8 cellular contexts compared by ENCODE assay signal in genomic region chr5:6714221-6715041, GRCh38. TPM values are rescaled to one million over a fixed set of nuclear protein-coding genes. Genes with fewer than 3 reads are reported as not detected.
DNase-seq lines count a peak whose midpoint lies in the region; ATAC-seq and TF ChIP-seq lines count a peak whose summit lies in the region.

No MANE protein-coding gene starts in this region.

- no peak for TF ChIP-seq CTCF in AG04449 (IDR thresholded peaks at IDR 0.05; ENCODE audit: insufficient read depth, low read length, missing control alignments)
- TF ChIP-seq CTCF in WTC11 (IDR thresholded peaks at IDR 0.05), result no peak
- no peak for TF ChIP-seq CTCF in endothelial cell (IDR thresholded peaks at IDR 0.05; ENCODE audit: unreplicated experiment)
- TF ChIP-seq CTCF in nephron (IDR thresholded peaks at IDR 0.05; ENCODE audit: unreplicated experiment in 3 of 3), result no peak

- H3K4me1 Mint-ChIP-seq in WTC11, result peaks cover 51% of the 10 kb centered on the region
- peaks cover 20% of the 10 kb centered on the region for H3K4me1 Mint-ChIP-seq in endothelial cell (ENCODE audit: unreplicated experiment)
- H3K4me1 Mint-ChIP-seq in nephron, result peaks cover 53% of the 10 kb centered on the region

- peaks cover 2% of the 10 kb centered on the region; the same call in 1 of the 2 replicates for H3K36me3 ChIP-seq in H7 (replicated peaks; ENCODE audit: control insufficient read depth, insufficient read depth, low read length)

- DNase-seq in AG04449 (ENCODE audit: low read depth, low spot score), result no peak
- peak; percentile 77 for DNase-seq in H7
- DNase-seq in WTC11 (ENCODE audit: low spot score), result no peak
- DNase-seq in endothelial cell (ENCODE audit: low spot score), result peak; percentile 28
- no peak for DNase-seq in hippocampal formation (lab: John Stamatoyannopoulos, UW)
- no peak for DNase-seq in NCI-H1436 treated with DMSO at 0.1 percent for 48 hours (lab: John Stamatoyannopoulos, UW)

- ATAC-seq in WTC11 (no peak), HG02798 (IDR thresholded peaks at IDR 0.05; ENCODE audit: poor library complexity, unreplicated experiment) (no peak)

- H3K4me3 ChIP-seq in AG04449 (ENCODE audit: low read depth, low read length) (peak overlapping the region; percentile 64), H7 (ENCODE audit: insufficient read depth, low read depth, low read length) (peak overlapping the region; percentile 59)

- no peaks in the 10 kb centered on the region for H3K27me3 ChIP-seq in H7 (ENCODE audit: control insufficient read depth, insufficient read depth, low read length)

- CTCF ChIA-PET in AG04449 (lab: Yijun Ruan, JAX), result no interaction called here
- CTCF ChIA-PET in WTC11 (lab: Charles Lee), result no interaction called here

- H3K4me3 Mint-ChIP-seq in WTC11 (peak overlapping the region; percentile 82), endothelial cell (ENCODE audit: unreplicated experiment) (peak overlapping the region; percentile 92), nephron (peak overlapping the region; percentile 75 to 93 (median 87))

- H3K36me3 Mint-ChIP-seq in WTC11 (peaks cover 5% of the 10 kb centered on the region; the same call in 1 of the 2 replicates), endothelial cell (ENCODE audit: low read depth, unreplicated experiment) (no peaks in the 10 kb centered on the region), nephron (ENCODE audit: low read depth) (peaks cover 3% of the 10 kb centered on the region)

- H3K27me3 Mint-ChIP-seq in WTC11 (ENCODE audit: low read depth) (peaks cover 16% of the 10 kb centered on the region), endothelial cell (ENCODE audit: unreplicated experiment) (peaks cover 21% of the 10 kb centered on the region), nephron (ENCODE audit: low read depth) (no peaks in the 10 kb centered on the region)

- POLR2A ChIA-PET in AG04449 (lab: Yijun Ruan, JAX), result no interaction called here
- POLR2A ChIA-PET in WTC11 (lab: Charles Lee), result no interaction called here

- H3K9me3 Mint-ChIP-seq in WTC11, result no peaks in the 10 kb centered on the region
- H3K9me3 Mint-ChIP-seq in endothelial cell (ENCODE audit: unreplicated experiment), result no peaks in the 10 kb centered on the region
- H3K9me3 Mint-ChIP-seq in nephron, result no peaks in the 10 kb centered on the region

- no peak overlapping the region for H3K27ac Mint-ChIP-seq in WTC11
- H3K27ac Mint-ChIP-seq in endothelial cell (ENCODE audit: unreplicated experiment), result no peak overlapping the region
- peak overlapping the region; percentile 61 to 78 (median 70) for H3K27ac Mint-ChIP-seq in nephron

TF ChIP-seq in WTC11, 78 proteins besides CTCF, POLR2A, EP300 and RAD21:
- TF ChIP-seq, protein P1, sequence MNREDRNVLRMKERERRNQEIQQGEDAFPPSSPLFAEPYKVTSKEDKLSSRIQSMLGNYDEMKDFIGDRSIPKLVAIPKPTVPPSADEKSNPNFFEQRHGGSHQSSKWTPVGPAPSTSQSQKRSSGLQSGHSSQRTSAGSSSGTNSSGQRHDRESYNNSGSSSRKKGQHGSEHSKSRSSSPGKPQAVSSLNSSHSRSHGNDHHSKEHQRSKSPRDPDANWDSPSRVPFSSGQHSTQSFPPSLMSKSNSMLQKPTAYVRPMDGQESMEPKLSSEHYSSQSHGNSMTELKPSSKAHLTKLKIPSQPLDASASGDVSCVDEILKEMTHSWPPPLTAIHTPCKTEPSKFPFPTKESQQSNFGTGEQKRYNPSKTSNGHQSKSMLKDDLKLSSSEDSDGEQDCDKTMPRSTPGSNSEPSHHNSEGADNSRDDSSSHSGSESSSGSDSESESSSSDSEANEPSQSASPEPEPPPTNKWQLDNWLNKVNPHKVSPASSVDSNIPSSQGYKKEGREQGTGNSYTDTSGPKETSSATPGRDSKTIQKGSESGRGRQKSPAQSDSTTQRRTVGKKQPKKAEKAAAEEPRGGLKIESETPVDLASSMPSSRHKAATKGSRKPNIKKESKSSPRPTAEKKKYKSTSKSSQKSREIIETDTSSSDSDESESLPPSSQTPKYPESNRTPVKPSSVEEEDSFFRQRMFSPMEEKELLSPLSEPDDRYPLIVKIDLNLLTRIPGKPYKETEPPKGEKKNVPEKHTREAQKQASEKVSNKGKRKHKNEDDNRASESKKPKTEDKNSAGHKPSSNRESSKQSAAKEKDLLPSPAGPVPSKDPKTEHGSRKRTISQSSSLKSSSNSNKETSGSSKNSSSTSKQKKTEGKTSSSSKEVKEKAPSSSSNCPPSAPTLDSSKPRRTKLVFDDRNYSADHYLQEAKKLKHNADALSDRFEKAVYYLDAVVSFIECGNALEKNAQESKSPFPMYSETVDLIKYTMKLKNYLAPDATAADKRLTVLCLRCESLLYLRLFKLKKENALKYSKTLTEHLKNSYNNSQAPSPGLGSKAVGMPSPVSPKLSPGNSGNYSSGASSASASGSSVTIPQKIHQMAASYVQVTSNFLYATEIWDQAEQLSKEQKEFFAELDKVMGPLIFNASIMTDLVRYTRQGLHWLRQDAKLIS (CRISPR knock-in tag; IDR thresholded peaks at IDR 0.05; ENCODE audit: borderline replicate concordance), result no peak
- TF ChIP-seq TEAD4 (CRISPR knock-in tag; IDR thresholded peaks at IDR 0.05) (no peak), FOXP1 (CRISPR knock-in tag; IDR thresholded peaks at IDR 0.05; ENCODE audit: borderline replicate concordance) (0 out of 2 replicates have a peak, but pooled peaks have one; percentile 27), ZNF416 (CRISPR knock-in tag; IDR thresholded peaks at IDR 0.05) (no peak)
- TF ChIP-seq, protein P2, sequence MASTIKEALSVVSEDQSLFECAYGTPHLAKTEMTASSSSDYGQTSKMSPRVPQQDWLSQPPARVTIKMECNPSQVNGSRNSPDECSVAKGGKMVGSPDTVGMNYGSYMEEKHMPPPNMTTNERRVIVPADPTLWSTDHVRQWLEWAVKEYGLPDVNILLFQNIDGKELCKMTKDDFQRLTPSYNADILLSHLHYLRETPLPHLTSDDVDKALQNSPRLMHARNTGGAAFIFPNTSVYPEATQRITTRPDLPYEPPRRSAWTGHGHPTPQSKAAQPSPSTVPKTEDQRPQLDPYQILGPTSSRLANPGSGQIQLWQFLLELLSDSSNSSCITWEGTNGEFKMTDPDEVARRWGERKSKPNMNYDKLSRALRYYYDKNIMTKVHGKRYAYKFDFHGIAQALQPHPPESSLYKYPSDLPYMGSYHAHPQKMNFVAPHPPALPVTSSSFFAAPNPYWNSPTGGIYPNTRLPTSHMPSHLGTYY (CRISPR knock-in tag; IDR thresholded peaks at IDR 0.05), result no peak

RNA-seq across cellular contexts. Expression of gene TENT4A, which starts 1.2 kb away (rescaled TPM):
- total RNA-seq in H7 (2014; rRNA removed; shearing (Covaris generic)), result 10.2 and 12.7 TPM in 2 replicates
- total RNA-seq in WTC11 (2021) (28.7 to 29.4 TPM (median 29.2 TPM) in 3 replicates), endothelial cell (ENCODE audit: unreplicated experiment) (24.7 TPM)

Comparison
In these comparisons a context has a peak if more than half of its experiments do, and no peak if none do; other contexts are left out.
1. DNase-seq: peak in H7 (single experiment) and endothelial cell (single experiment); none in AG04449 (single experiment), WTC11 (single experiment), hippocampal formation (0 of 2) and NCI-H1436 treated with DMSO at 0.1 percent for 48 hours (single experiment).
2. H3K27ac Mint-ChIP-seq: peak in nephron (3 of 3); none in WTC11 (single experiment) and endothelial cell (single experiment).
3. Peak in every context shown above with its lines, with median percentiles within 50 percentile points of each other: H3K4me3 Mint-ChIP-seq.